Comparison of ENCODE assay signal across 8 cellular contexts in genomic region chr1:161766102-161766981, GRCh38. TPM values are rescaled to one million over a fixed set of nuclear protein-coding genes. Genes with fewer than 3 reads are reported as not detected.
DNase-seq lines count a peak whose midpoint lies in the region; ATAC-seq and TF ChIP-seq lines count a peak whose summit lies in the region.

A gene with protein sequence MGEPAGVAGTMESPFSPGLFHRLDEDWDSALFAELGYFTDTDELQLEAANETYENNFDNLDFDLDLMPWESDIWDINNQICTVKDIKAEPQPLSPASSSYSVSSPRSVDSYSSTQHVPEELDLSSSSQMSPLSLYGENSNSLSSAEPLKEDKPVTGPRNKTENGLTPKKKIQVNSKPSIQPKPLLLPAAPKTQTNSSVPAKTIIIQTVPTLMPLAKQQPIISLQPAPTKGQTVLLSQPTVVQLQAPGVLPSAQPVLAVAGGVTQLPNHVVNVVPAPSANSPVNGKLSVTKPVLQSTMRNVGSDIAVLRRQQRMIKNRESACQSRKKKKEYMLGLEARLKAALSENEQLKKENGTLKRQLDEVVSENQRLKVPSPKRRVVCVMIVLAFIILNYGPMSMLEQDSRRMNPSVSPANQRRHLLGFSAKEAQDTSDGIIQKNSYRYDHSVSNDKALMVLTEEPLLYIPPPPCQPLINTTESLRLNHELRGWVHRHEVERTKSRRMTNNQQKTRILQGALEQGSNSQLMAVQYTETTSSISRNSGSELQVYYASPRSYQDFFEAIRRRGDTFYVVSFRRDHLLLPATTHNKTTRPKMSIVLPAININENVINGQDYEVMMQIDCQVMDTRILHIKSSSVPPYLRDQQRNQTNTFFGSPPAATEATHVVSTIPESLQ (plus strand): TSS chr1:161766320. CDS start chr1:161766361, 41 bp downstream.

- H4K20me1 ChIP-seq in Karpas-422 (ENCODE audit: insufficient read depth, low read depth, low read length) (no peaks in the 10 kb centered on the region; the same call in 1 of the 2 replicates), fibroblast of lung (ENCODE audit: control insufficient read depth, extremely low read depth, insufficient read depth, low read length) (no peaks in the 10 kb centered on the region)

- H3K36me3 Mint-ChIP-seq in activated T-helper 1 cell treated with anti-CD3 and anti-CD28 coated beads, Interleukin-12 subunit alpha, Interleukin-12 subunit beta, Interleukin-2, Interleukin-4 antibody, amounts not matched to agents 30 ng/mL and 10 ng/mL and 1 ng/mL, durations not matched to agents 14 hours and 24 hours and 36 hours (ENCODE audit: low read depth): peaks cover 2% of the 10 kb centered on the region
- H3K36me3 Mint-ChIP-seq in naive thymus-derived CD8-positive, alpha-beta T cell: peaks cover 0 to 4% (median 0%) of the 10 kb centered on the region in 3 donors
- H3K36me3 Mint-ChIP-seq in stimulated activated naive B cell treated with anti-CD40 and anti-IgM and Interleukin-4, amounts not matched to agents 10 μg/mL and 1 μg/mL and 100 μg/mL, for 72 hours: peaks cover 0 to 2% of the 10 kb centered on the region in 2 donors

- peak within 1 kb of the TSS; percentile 97 for H3K4me3 Mint-ChIP-seq in activated T-helper 1 cell treated with anti-CD3 and anti-CD28 coated beads, Interleukin-12 subunit alpha, Interleukin-12 subunit beta, Interleukin-2, Interleukin-4 antibody, amounts not matched to agents 30 ng/mL and 10 ng/mL and 1 ng/mL, durations not matched to agents 14 hours and 24 hours and 36 hours
- H3K4me3 Mint-ChIP-seq in naive thymus-derived CD8-positive, alpha-beta T cell: peak within 1 kb of the TSS; percentile 93 to 100 (median 98)
- H3K4me3 Mint-ChIP-seq in stimulated activated naive B cell treated with anti-CD40 and anti-IgM and Interleukin-4, amounts not matched to agents 10 μg/mL and 1 μg/mL and 100 μg/mL, for 72 hours: peak within 1 kb of the TSS; percentile 97 to 99

- peak; percentile 64 for ATAC-seq in GM21723 (IDR thresholded peaks at IDR 0.05; ENCODE audit: unreplicated experiment)
- ATAC-seq in naive thymus-derived CD8-positive, alpha-beta T cell: peak; percentile 72 to 77
- ATAC-seq in stimulated activated naive B cell treated with anti-CD40 and anti-IgM and Interleukin-4, amounts not matched to agents 10 μg/mL and 1 μg/mL and 100 μg/mL, for 72 hours (replicated peaks): peak; percentile 85 to 89

- no peaks in the 10 kb centered on the region for H3K27me3 ChIP-seq in Karpas-422 (ENCODE audit: low read length)
- H3K27me3 ChIP-seq in fibroblast of lung (ENCODE audit: control insufficient read depth, insufficient read depth, low read length): no peaks in the 10 kb centered on the region

- H3K4me2 ChIP-seq in Karpas-422 (ENCODE audit: low read depth, low read length, poor library complexity, severe bottlenecking): peak within 1 kb of the TSS; percentile 88
- peak within 1 kb of the TSS; percentile 100 for H3K4me2 ChIP-seq in fibroblast of lung (ENCODE audit: extremely low read depth, insufficient read depth, low read length)

- POLR2A ChIA-PET in naive thymus-derived CD8-positive, alpha-beta T cell (lab: Charles Lee): interaction anchor here (0.7 kb wide), 1 partner anchor 17 kb away, joined by 5 read pairs; the partner anchor contains the start of gene DUSP12

- peaks cover 11% of the 10 kb centered on the region; the same call in 1 of the 2 replicates for H3K36me3 ChIP-seq in Karpas-422 (ENCODE audit: insufficient read depth, low read length)
- H3K36me3 ChIP-seq in fibroblast of lung (ENCODE audit: control insufficient read depth, insufficient read depth, low read length): no peaks in the 10 kb centered on the region

- no peaks in the 10 kb centered on the region for H3K27me3 Mint-ChIP-seq in activated T-helper 1 cell treated with anti-CD3 and anti-CD28 coated beads, Interleukin-12 subunit alpha, Interleukin-12 subunit beta, Interleukin-2, Interleukin-4 antibody, amounts not matched to agents 30 ng/mL and 10 ng/mL and 1 ng/mL, durations not matched to agents 14 hours and 24 hours and 36 hours (ENCODE audit: insufficient read depth)
- no peaks in the 10 kb centered on the region for H3K27me3 Mint-ChIP-seq in naive thymus-derived CD8-positive, alpha-beta T cell
- H3K27me3 Mint-ChIP-seq in stimulated activated naive B cell treated with anti-CD40 and anti-IgM and Interleukin-4, amounts not matched to agents 10 μg/mL and 1 μg/mL and 100 μg/mL, for 72 hours: no peaks in the 10 kb centered on the region

- intact Hi-C loops in activated T-helper 1 cell treated with anti-CD3 and anti-CD28 coated beads, Interleukin-12 subunit alpha, Interleukin-12 subunit beta, Interleukin-2, Interleukin-4 antibody, amounts not matched to agents 30 ng/mL and 10 ng/mL and 1 ng/mL, durations not matched to agents 14 hours and 24 hours and 36 hours (cut with micrococcal nuclease): loop anchor here (1.0 to 5.0 kb wide), 8 partner anchors 16 to 1556 kb away; partner anchors contain the start of genes NUF2 and UAP1

- H3K79me2 ChIP-seq in Karpas-422 (ENCODE audit: low read length) (peaks cover 59% of the 10 kb centered on the region), fibroblast of lung (ENCODE audit: control insufficient read depth, insufficient read depth, low read length) (peaks cover 29% of the 10 kb centered on the region)

- no peaks in the 10 kb centered on the region for H3K9me3 Mint-ChIP-seq in activated T-helper 1 cell treated with anti-CD3 and anti-CD28 coated beads, Interleukin-12 subunit alpha, Interleukin-12 subunit beta, Interleukin-2, Interleukin-4 antibody, amounts not matched to agents 30 ng/mL and 10 ng/mL and 1 ng/mL, durations not matched to agents 14 hours and 24 hours and 36 hours
- no peaks in the 10 kb centered on the region for H3K9me3 Mint-ChIP-seq in naive thymus-derived CD8-positive, alpha-beta T cell
- H3K9me3 Mint-ChIP-seq in stimulated activated naive B cell treated with anti-CD40 and anti-IgM and Interleukin-4, amounts not matched to agents 10 μg/mL and 1 μg/mL and 100 μg/mL, for 72 hours: no peaks in the 10 kb centered on the region

- H3K9ac ChIP-seq in Karpas-422 (ENCODE audit: low read length): peak within 1 kb of the TSS; percentile 86
- H3K9ac ChIP-seq in fibroblast of lung (ENCODE audit: insufficient read depth, low read length): peak within 1 kb of the TSS; percentile 83

- H2AFZ ChIP-seq in Karpas-422 (ENCODE audit: low read length) (peak within 1 kb of the TSS; percentile 73), fibroblast of lung (ENCODE audit: low read length) (peak within 1 kb of the TSS; percentile 85)

- no peaks in the 10 kb centered on the region for H3K9me2 ChIP-seq in Karpas-422 (replicated peaks; ENCODE audit: insufficient read depth, low read length)

- H3K4me1 ChIP-seq in Karpas-422 (ENCODE audit: low read length): peaks cover 51% of the 10 kb centered on the region
- H3K4me1 ChIP-seq in fibroblast of lung (ENCODE audit: control insufficient read depth, extremely low read depth, insufficient read depth, low read length): no peaks in the 10 kb centered on the region

- H3K27ac ChIP-seq in Karpas-422 (ENCODE audit: low read length): peak within 1 kb of the TSS; percentile 44
- peak within 1 kb of the TSS; percentile 89 for H3K27ac ChIP-seq in fibroblast of lung (ENCODE audit: insufficient read depth, low read length)

- H3K27ac Mint-ChIP-seq in activated T-helper 1 cell treated with anti-CD3 and anti-CD28 coated beads, Interleukin-12 subunit alpha, Interleukin-12 subunit beta, Interleukin-2, Interleukin-4 antibody, amounts not matched to agents 30 ng/mL and 10 ng/mL and 1 ng/mL, durations not matched to agents 14 hours and 24 hours and 36 hours: peak within 1 kb of the TSS; percentile 94
- H3K27ac Mint-ChIP-seq in naive thymus-derived CD8-positive, alpha-beta T cell: peak within 1 kb of the TSS; percentile 93 to 99 (median 98)
- peak within 1 kb of the TSS; percentile 98 for H3K27ac Mint-ChIP-seq in stimulated activated naive B cell treated with anti-CD40 and anti-IgM and Interleukin-4, amounts not matched to agents 10 μg/mL and 1 μg/mL and 100 μg/mL, for 72 hours

- H3K4me3 ChIP-seq in Karpas-422 (ENCODE audit: low read length) (peak within 1 kb of the TSS; percentile 88), fibroblast of lung (replicated peaks in 1 of 4; ENCODE audit: control extremely low read depth in 1 of 4, insufficient read depth in 1 of 4, low read depth in 3 of 4, low read length in 4 of 4) (peak within 1 kb of the TSS; percentile 85 to 100 (median 93))

- TF ChIP-seq CTCF in fibroblast of lung (conservative IDR thresholded peaks at IDR 0.05 in 1 of 2, IDR thresholded peaks at IDR 0.05 in 1 of 2; ENCODE audit: low read depth in 1 of 2, low read length in 2 of 2): no peak

- no peaks in the 10 kb centered on the region for H3K9me3 ChIP-seq in Karpas-422 (ENCODE audit: low read length)
- no peaks in the 10 kb centered on the region for H3K9me3 ChIP-seq in fibroblast of lung (ENCODE audit: control insufficient read depth, insufficient read depth, low read depth, low read length)

- DNase-seq in DMS153 treated with DMSO at 0.1 percent for 48 hours (lab: John Stamatoyannopoulos, UW; ENCODE audit: unreplicated experiment): peak; percentile 93
- DNase-seq in Karpas-422: peak; percentile 98
- DNase-seq in RPMI7951 (ENCODE audit: low read depth): peak; percentile 92
- DNase-seq in activated T-helper 1 cell treated with anti-CD3 and anti-CD28 coated beads, Interleukin-12 subunit alpha, Interleukin-12 subunit beta, Interleukin-2, Interleukin-4 antibody, amounts not matched to agents 30 ng/mL and 10 ng/mL and 1 ng/mL, durations not matched to agents 14 hours and 24 hours and 36 hours (ENCODE audit: low spot score): peak; percentile 77
- peak; percentile 96 for DNase-seq in fibroblast of lung (ENCODE audit: low read depth in 2 of 2)
- peak; percentile 54 to 89 (median 76) for DNase-seq in naive thymus-derived CD8-positive, alpha-beta T cell
- DNase-seq in stimulated activated naive B cell treated with anti-CD40 and anti-IgM and Interleukin-4, amounts not matched to agents 10 μg/mL and 1 μg/mL and 100 μg/mL, for 72 hours: peak; percentile 81

- peaks cover 37% of the 10 kb centered on the region for H3K4me1 Mint-ChIP-seq in activated T-helper 1 cell treated with anti-CD3 and anti-CD28 coated beads, Interleukin-12 subunit alpha, Interleukin-12 subunit beta, Interleukin-2, Interleukin-4 antibody, amounts not matched to agents 30 ng/mL and 10 ng/mL and 1 ng/mL, durations not matched to agents 14 hours and 24 hours and 36 hours (ENCODE audit: low read depth)
- peaks cover 16 to 52% (median 36%) of the 10 kb centered on the region in 4 donors for H3K4me1 Mint-ChIP-seq in naive thymus-derived CD8-positive, alpha-beta T cell
- peaks cover 21 to 47% of the 10 kb centered on the region in 2 donors for H3K4me1 Mint-ChIP-seq in stimulated activated naive B cell treated with anti-CD40 and anti-IgM and Interleukin-4, amounts not matched to agents 10 μg/mL and 1 μg/mL and 100 μg/mL, for 72 hours

RNA-seq across cellular contexts. Expression of the gene that starts here (rescaled TPM):
- 21.6 and 36.5 TPM in 2 replicates for total RNA-seq in Karpas-422 (2014; rRNA removed; shearing (Covaris generic); ENCODE audit: low replicate concordance)
- total RNA-seq in RPMI7951 (2014; rRNA removed; shearing (Covaris generic)): 17.2 and 19.9 TPM in 2 replicates
- 23.9 and 25.5 TPM in 2 replicates for total RNA-seq in activated T-helper 1 cell treated with anti-CD3 and anti-CD28 coated beads, Interleukin-12 subunit alpha, Interleukin-12 subunit beta, Interleukin-2, Interleukin-4 antibody, amounts not matched to agents 30 ng/mL and 10 ng/mL and 1 ng/mL, durations not matched to agents 14 hours and 24 hours and 36 hours
- 19.5 and 25.3 TPM in 2 replicates for total RNA-seq in fibroblast of lung
- 24.8 and 27.4 TPM in 2 replicates for polyA plus RNA-seq in fibroblast of lung
- 14.1 and 16.6 TPM in 2 replicates for polyA plus RNA-seq in fibroblast of lung (2012)
- polyA minus RNA-seq in fibroblast of lung (ENCODE audit: low replicate concordance): 6.5 and 7.0 TPM in 2 replicates
- total RNA-seq in naive thymus-derived CD8-positive, alpha-beta T cell: 10 to 100 TPM; 23.5 to 24.3 TPM
- polyA plus RNA-seq in naive thymus-derived CD8-positive, alpha-beta T cell: 10 to 100 TPM; 15.8 to 17.6 (median 16.3) TPM

Comparison
In these comparisons a context has a peak if more than half of its experiments do, and no peak if none do; other contexts are left out.
1. Peak in every context shown above with its lines: DNase-seq, ATAC-seq, H3K4me3 ChIP-seq and H3K27ac ChIP-seq.